ENCODE assay signal across 9 cellular contexts in the genomic region with DNA sequence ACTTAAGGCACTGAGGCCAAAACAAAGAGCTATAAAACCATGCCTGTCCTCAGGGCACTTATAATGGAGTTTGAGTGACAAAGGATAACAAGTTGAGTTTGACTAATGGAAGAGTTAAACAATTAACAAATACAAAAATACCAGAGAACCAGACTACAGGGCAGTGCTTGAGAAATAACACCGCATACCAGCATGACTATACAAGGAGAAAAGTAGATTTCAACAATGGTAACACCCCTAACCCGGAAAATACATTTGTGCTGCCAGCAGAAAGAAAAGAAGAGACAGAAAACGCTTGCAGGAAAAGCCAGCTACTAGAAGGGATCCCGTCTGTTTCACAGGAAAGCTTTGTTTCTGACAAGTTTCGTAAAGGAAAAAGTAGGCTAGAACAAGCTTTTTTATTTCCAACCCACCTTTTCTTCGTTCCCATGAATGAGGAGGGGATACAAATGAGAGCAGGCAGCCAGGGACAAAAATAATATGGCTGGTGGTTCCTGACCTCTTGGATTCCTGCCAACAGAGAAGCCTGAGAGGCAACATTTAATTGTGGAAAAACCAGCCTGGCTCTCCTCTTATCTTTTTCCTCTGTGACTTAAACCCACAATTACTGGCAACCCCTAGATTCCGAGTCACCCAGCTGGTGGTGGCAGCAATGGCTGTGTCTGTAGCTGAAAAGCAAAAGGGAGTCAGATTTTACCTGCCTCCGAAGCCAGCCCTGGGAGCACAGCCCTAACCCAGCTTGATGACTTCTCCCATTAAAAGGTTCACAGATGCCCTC. TPM values are rescaled to one million over a fixed set of nuclear protein-coding genes. Genes with fewer than 3 reads are reported as not detected.
DNase-seq lines count a peak whose midpoint lies in the region; ATAC-seq, FAIRE-seq and TF ChIP-seq lines count a peak whose summit lies in the region.
"Had no signal": no experiment of that assay in that cellular context is flagged by ENCODE, and none has a peak within 500 bp of the region (broad histone marks: within the 10 kb centered on the region; RNA-seq: fewer than 3 reads in every experiment).

No MANE protein-coding gene starts in this region.

- no peaks in the 10 kb centered on the region for H3K36me3 ChIP-seq in astrocyte (ENCODE audit: insufficient read depth, low read length)

- peaks cover 64% of the 10 kb centered on the region for H3K4me1 Mint-ChIP-seq in astrocyte (ENCODE audit: low read depth, unreplicated experiment)

- TF ChIP-seq POLR2A in H54 (IDR thresholded peaks at IDR 0.05; ENCODE audit: low read depth, low read length) = no peak

- DNase-seq in A172 (ENCODE audit: low spot score) = peak; percentile 63
- DNase-seq in NCI-H2081 treated with DMSO at 0.1 percent for 48 hours (lab: John Stamatoyannopoulos, UW) = peak; percentile 33
- DNase-seq in astrocyte (ENCODE audit: low read depth) = peak; percentile 67
- DNase-seq in left kidney (ENCODE audit: low read depth, low spot score) = peak; percentile 43
- no peak for DNase-seq in H54 (ENCODE audit: insufficient read length, low spot score)
- DNase-seq in GM20000 (ENCODE audit: low spot score) = no peak
- DNase-seq: AML-193 had no signal

- no peak for ATAC-seq in HG03378 (IDR thresholded peaks at IDR 0.05; ENCODE audit: unreplicated experiment)
- ATAC-seq in GM19023 (IDR thresholded peaks at IDR 0.05; ENCODE audit: unreplicated experiment) = no peak

- no peak overlapping the region for H2AFZ ChIP-seq in astrocyte (ENCODE audit: low read depth, low read length)

- H3K4me1 ChIP-seq in astrocyte (ENCODE audit: insufficient read depth, low read length) = peaks cover 72% of the 10 kb centered on the region

- H3K4me2 ChIP-seq in astrocyte (ENCODE audit: low read length) = peak overlapping the region; percentile 18

- peak overlapping the region; percentile 99 for H3K27ac Mint-ChIP-seq in astrocyte (ENCODE audit: unreplicated experiment)

- H3K27me3 Mint-ChIP-seq in astrocyte (ENCODE audit: low read depth, unreplicated experiment) = no peaks in the 10 kb centered on the region

- peak overlapping the region; percentile 93 for H3K27ac ChIP-seq in astrocyte (ENCODE audit: low read depth, low read length)

- peaks cover 23% of the 10 kb centered on the region for H3K79me2 ChIP-seq in astrocyte (ENCODE audit: insufficient read depth, low read length)

- H3K9me3 ChIP-seq in astrocyte (ENCODE audit: insufficient read depth, low read depth, low read length) = no peaks in the 10 kb centered on the region

- no peak overlapping the region for H3K4me3 ChIP-seq in astrocyte (ENCODE audit: insufficient read depth, low read depth, low read length)

- TF ChIP-seq CTCF in astrocyte (IDR thresholded peaks at IDR 0.05; ENCODE audit: insufficient read depth, low read depth, low read length) (no peak), GM20000 (IDR thresholded peaks at IDR 0.05; ENCODE audit: extremely low read depth, missing control alignments) (no peak)

- peaks cover 7% of the 10 kb centered on the region for H3K9me3 Mint-ChIP-seq in astrocyte (ENCODE audit: unreplicated experiment)

- H3K27me3 ChIP-seq in astrocyte (ENCODE audit: insufficient read depth, low read length) = no peaks in the 10 kb centered on the region

- H3K9ac ChIP-seq in astrocyte (ENCODE audit: low read length) = peak overlapping the region; percentile 25

- H3K4me3 Mint-ChIP-seq in astrocyte (ENCODE audit: unreplicated experiment) = no peak overlapping the region

- no peaks in the 10 kb centered on the region for H4K20me1 ChIP-seq in astrocyte (ENCODE audit: insufficient read depth, low read length)

- no peak for FAIRE-seq in astrocyte (lab: Jason Lieb, UNC)
- no peak for FAIRE-seq in H54 (lab: Jason Lieb, UNC)

- peaks cover 14% of the 10 kb centered on the region for H3K36me3 Mint-ChIP-seq in astrocyte (ENCODE audit: low read depth, unreplicated experiment)

RNA-seq across cellular contexts. Expression of a gene that starts 56.5 kb away (rescaled TPM):
- total RNA-seq in A172 (2014; rRNA removed; shearing (Covaris generic)) = 32.3 and 49.4 TPM in 2 replicates
- 171 and 187 TPM in 2 replicates for total RNA-seq in astrocyte

Comparison
In these comparisons a context has a peak if more than half of its experiments do, and no peak if none do; other contexts are left out.
1. DNase-seq: peak in A172 (single experiment), NCI-H2081 treated with DMSO at 0.1 percent for 48 hours (single experiment), astrocyte (single experiment) and left kidney (single experiment); none in H54 (single experiment) and GM20000 (single experiment).